In genomic region chr6:134982161-134982560, GRCh38 we compare ENCODE assay signal across 16 cellular contexts. TPM values are rescaled to one million over a fixed set of nuclear protein-coding genes. Genes with fewer than 3 reads are reported as not detected.
DNase-seq lines count a peak whose midpoint lies in the region; ATAC-seq and FAIRE-seq lines count a peak whose summit lies in the region.
"Had no signal": no experiment of that assay in that cellular context is flagged by ENCODE, and none has a peak within 500 bp of the region (broad histone marks: within the 10 kb centered on the region; RNA-seq: fewer than 3 reads in every experiment).

No MANE protein-coding gene starts in this region.

- H3K36me3 Mint-ChIP-seq in activated CD8-positive, alpha-beta memory T cell treated with anti-CD3 and anti-CD28 coated beads, Interleukin-2, amount 10 ng/mL, durations not matched to agents 7 days and 5 days: peaks cover 55% of the 10 kb centered on the region
- peaks cover 47% of the 10 kb centered on the region for H3K36me3 Mint-ChIP-seq in T-helper 2 cell treated with Interferon-gamma antibody and Interleukin-4, amounts not matched to agents 5 μg/mL and 100 μg/mL, for 36 hours (ENCODE audit: low read depth)

- peaks cover 3% of the 10 kb centered on the region for H3K9me3 Mint-ChIP-seq in activated CD8-positive, alpha-beta memory T cell treated with anti-CD3 and anti-CD28 coated beads, Interleukin-2, amount 10 ng/mL, durations not matched to agents 7 days and 5 days (ENCODE audit: low read depth)
- H3K9me3 Mint-ChIP-seq in T-helper 2 cell treated with Interferon-gamma antibody and Interleukin-4, amounts not matched to agents 5 μg/mL and 100 μg/mL, for 36 hours: peaks cover 10% of the 10 kb centered on the region
- H3K9me3 Mint-ChIP-seq: CD8-positive, alpha-beta memory T cell; HFFc6 had no signal

- peak; percentile 42 for FAIRE-seq in GM18507 (lab: Jason Lieb, UNC)
- FAIRE-seq: GM12892 had no signal

- peaks cover 61% of the 10 kb centered on the region for H3K4me1 Mint-ChIP-seq in activated CD8-positive, alpha-beta memory T cell treated with anti-CD3 and anti-CD28 coated beads, Interleukin-2, amount 10 ng/mL, durations not matched to agents 7 days and 5 days
- peaks cover 56% of the 10 kb centered on the region for H3K4me1 Mint-ChIP-seq in T-helper 2 cell treated with Interferon-gamma antibody and Interleukin-4, amounts not matched to agents 5 μg/mL and 100 μg/mL, for 36 hours (ENCODE audit: low read depth)

- peak overlapping the region; percentile 12 for H3K4me3 Mint-ChIP-seq in activated CD8-positive, alpha-beta memory T cell treated with anti-CD3 and anti-CD28 coated beads, Interleukin-2, amount 10 ng/mL, durations not matched to agents 7 days and 5 days
- H3K4me3 Mint-ChIP-seq in T-helper 2 cell treated with Interferon-gamma antibody and Interleukin-4, amounts not matched to agents 5 μg/mL and 100 μg/mL, for 36 hours: no peak overlapping the region
- H3K4me3 Mint-ChIP-seq: HFFc6 had no signal

- DNase-seq in activated CD8-positive, alpha-beta memory T cell treated with anti-CD3 and anti-CD28 coated beads, Interleukin-2, amount 10 ng/mL, durations not matched to agents 7 days and 5 days: no peak
- DNase-seq in activated CD8-positive, alpha-beta memory T cell treated with anti-CD3 and anti-CD28 coated beads, Interleukin-2, amount 50 U/mL, for 48 hours: no peak
- DNase-seq in GM18507 (ENCODE audit: extremely low spot score, insufficient read length, low read depth) (no peak), NCI-H82 (lab: John Stamatoyannopoulos, UW) (no peak), NCI-H2227 treated with DMSO at 0.1 percent for 48 hours (lab: John Stamatoyannopoulos, UW) (no peak)
- DNase-seq in T-helper 2 cell treated with Interferon-gamma antibody and Interleukin-4, amounts not matched to agents 5 μg/mL and 100 μg/mL, for 36 hours (ENCODE audit: low spot score): no peak
- no peak for DNase-seq in activated CD4-positive, alpha-beta T cell treated with anti-CD3 and anti-CD28 coated beads for 1 hour
- DNase-seq: 8988T; CD8-positive, alpha-beta memory T cell; COR-L47; GDM1; GOT3; H7; HFFc6 had no signal

- no peak for ATAC-seq in activated CD8-positive, alpha-beta memory T cell treated with anti-CD3 and anti-CD28 coated beads, Interleukin-2, amount 10 ng/mL, durations not matched to agents 7 days and 5 days
- ATAC-seq: HCT116 had no signal

- H3K27ac Mint-ChIP-seq in activated CD8-positive, alpha-beta memory T cell treated with anti-CD3 and anti-CD28 coated beads, Interleukin-2, amount 10 ng/mL, durations not matched to agents 7 days and 5 days: peak overlapping the region; percentile 69
- H3K27ac Mint-ChIP-seq in T-helper 2 cell treated with Interferon-gamma antibody and Interleukin-4, amounts not matched to agents 5 μg/mL and 100 μg/mL, for 36 hours: peak overlapping the region; percentile 53
- H3K27ac Mint-ChIP-seq: HFFc6 had no signal

- H3K27me3 Mint-ChIP-seq in activated CD8-positive, alpha-beta memory T cell treated with anti-CD3 and anti-CD28 coated beads, Interleukin-2, amount 10 ng/mL, durations not matched to agents 7 days and 5 days: no peaks in the 10 kb centered on the region
- H3K27me3 Mint-ChIP-seq in T-helper 2 cell treated with Interferon-gamma antibody and Interleukin-4, amounts not matched to agents 5 μg/mL and 100 μg/mL, for 36 hours (ENCODE audit: low read depth): no peaks in the 10 kb centered on the region
- H3K27me3 Mint-ChIP-seq: CD8-positive, alpha-beta memory T cell had no signal

- CTCF ChIA-PET in activated CD8-positive, alpha-beta memory T cell treated with anti-CD3 and anti-CD28 coated beads, Interleukin-2, amount 10 ng/mL, durations not matched to agents 7 days and 5 days (lab: Charles Lee): interaction anchor here (1.1 to 1.9 kb wide), 2 partner anchors 72 to 106 kb away, joined by 3 to 4 read pairs; partner anchors contain the start of gene HBS1L

RNA-seq across cellular contexts. Expression of gene ALDH8A1, which starts 32.3 kb away (rescaled TPM):
- 1 to 10 TPM in 1 of 2 experiments, under 1 TPM in 1; 0.84 to 2.5 TPM for total RNA-seq in activated CD8-positive, alpha-beta memory T cell treated with anti-CD3 and anti-CD28 coated beads, Interleukin-2, amount 10 ng/mL, durations not matched to agents 7 days and 5 days
- total RNA-seq: HFFc6 had no signal
